Comparison of ENCODE assay signal across 37 cellular contexts in the genomic region with DNA sequence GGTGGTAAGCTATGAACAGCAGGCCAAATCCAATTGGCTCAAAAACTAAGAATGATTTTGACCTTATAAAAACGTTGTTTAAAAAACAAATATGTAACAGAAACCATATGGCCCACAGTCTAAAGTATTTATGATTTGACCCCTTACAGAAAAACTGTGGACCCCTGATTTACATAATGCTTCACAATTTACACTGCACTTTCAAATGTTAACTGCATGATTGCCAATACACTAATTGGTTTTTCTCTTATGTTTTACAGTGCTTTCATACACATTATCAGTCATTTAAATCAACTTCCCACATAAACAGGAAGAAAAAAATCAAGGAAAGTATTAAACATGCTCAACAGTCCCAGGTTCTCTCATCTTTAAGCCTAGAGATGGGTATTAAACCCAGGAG. TPM values are rescaled to one million over a fixed set of nuclear protein-coding genes. Genes with fewer than 3 reads are reported as not detected.
DNase-seq lines count a peak whose midpoint lies in the region; ATAC-seq, FAIRE-seq and TF ChIP-seq lines count a peak whose summit lies in the region.
"Had no signal": no experiment of that assay in that cellular context is flagged by ENCODE, and none has a peak within 500 bp of the region (broad histone marks: within the 10 kb centered on the region; RNA-seq: fewer than 3 reads in every experiment).

No MANE protein-coding gene starts in this region.

- no peaks in the 10 kb centered on the region for H3K27me3 Mint-ChIP-seq in astrocyte (ENCODE audit: low read depth, unreplicated experiment)
- H3K27me3 Mint-ChIP-seq in natural killer cell treated with Interleukin-12 subunit alpha and Interleukin-12 subunit beta and Interleukin-15 and Interleukin-18, amount 100 ng/mL, for 72 hours, result peaks cover 0 to 15% of the 10 kb centered on the region in 2 donors
- H3K27me3 Mint-ChIP-seq: B cell; CD4-positive, CD25-positive, alpha-beta regulatory T cell had no signal

- 0% methylated on average over 1 of the region's 1 CpG for WGBS in A549 (ENCODE audit: missing lambda C conversion rate)
- WGBS in aorta, 2 donors, result 16 to 31% methylated on average over 1 of the region's 1 CpG

- H3K79me2 ChIP-seq in astrocyte (ENCODE audit: insufficient read depth, low read length) (no peaks in the 10 kb centered on the region), endothelial cell of umbilical vein (ENCODE audit: control insufficient read depth, insufficient read depth, low read length) (no peaks in the 10 kb centered on the region)

- in situ Hi-C loops in GM13977 (cut with MboI; ENCODE audit: low pct_unique_long_range_greater_than_20kb, low sequenced_read_pairs, unreplicated experiment), result no loop called here

- no TSS peak for BruUV-seq in endothelial cell of umbilical vein (replicated peaks; lab: Mats Ljungman, UMichigan)

- H3K9me3 Mint-ChIP-seq in astrocyte (ENCODE audit: unreplicated experiment), result no peaks in the 10 kb centered on the region
- H3K9me3 Mint-ChIP-seq in natural killer cell treated with Interleukin-12 subunit alpha and Interleukin-12 subunit beta and Interleukin-15 and Interleukin-18, amount 100 ng/mL, for 72 hours, result no peaks in the 10 kb centered on the region
- H3K9me3 Mint-ChIP-seq: CD4-positive, alpha-beta memory T cell; CD4-positive, alpha-beta T cell; CD8-positive, alpha-beta memory T cell; CD8-positive, alpha-beta T cell had no signal

- H3K27ac Mint-ChIP-seq in astrocyte (ENCODE audit: unreplicated experiment), result no peak overlapping the region
- H3K27ac Mint-ChIP-seq in natural killer cell treated with Interleukin-12 subunit alpha and Interleukin-12 subunit beta and Interleukin-15 and Interleukin-18, amount 100 ng/mL, for 72 hours, result no peak overlapping the region
- H3K27ac Mint-ChIP-seq: B cell; CD14-positive monocyte; CD4-positive, alpha-beta T cell; CD8-positive, alpha-beta memory T cell; CD8-positive, alpha-beta T cell had no signal

- H3K9ac ChIP-seq in astrocyte (ENCODE audit: low read length), result no peak overlapping the region
- H3K9ac ChIP-seq in endothelial cell of umbilical vein (replicated peaks; ENCODE audit: extremely low read depth, insufficient read depth, low read length), result no peak overlapping the region
- H3K9ac ChIP-seq: BLaER1; BLaER1 treated with 17β-estradiol and CSF1 and Interleukin-3, amounts not matched to agents 10 nM and 100 nM had no signal

- H3K36me3 Mint-ChIP-seq in astrocyte (ENCODE audit: low read depth, unreplicated experiment), result no peaks in the 10 kb centered on the region
- no peaks in the 10 kb centered on the region for H3K36me3 Mint-ChIP-seq in natural killer cell treated with Interleukin-12 subunit alpha and Interleukin-12 subunit beta and Interleukin-15 and Interleukin-18, amount 100 ng/mL, for 72 hours
- H3K36me3 Mint-ChIP-seq: CD8-positive, alpha-beta T cell had no signal

- FAIRE-seq in A549 (lab: Jason Lieb, UNC) (peak; percentile 39), astrocyte (lab: Jason Lieb, UNC) (peak; percentile 26), endothelial cell of umbilical vein (lab: Jason Lieb, UNC) (peak; percentile 53)
- FAIRE-seq: A204.1, D721Med had no signal

- no peak overlapping the region for H3K4me3 ChIP-seq in A549
- no peak overlapping the region for H3K4me3 ChIP-seq in HEK293 (ENCODE audit: low read depth, low read length)
- H3K4me3 ChIP-seq in astrocyte (ENCODE audit: insufficient read depth, low read depth, low read length), result no peak overlapping the region
- no peak overlapping the region for H3K4me3 ChIP-seq in endothelial cell of umbilical vein (replicated peaks in 1 of 3; ENCODE audit: insufficient read depth in 1 of 3, low read depth in 1 of 3, low read length in 3 of 3)
- no peak overlapping the region for H3K4me3 ChIP-seq in aorta (ENCODE audit: low read length in 2 of 2)
- H3K4me3 ChIP-seq: BLaER1; BLaER1 treated with 17β-estradiol and CSF1 and Interleukin-3, amounts not matched to agents 10 nM and 100 nM had no signal

- no peak overlapping the region for H3K4me3 Mint-ChIP-seq in astrocyte (ENCODE audit: unreplicated experiment)
- H3K4me3 Mint-ChIP-seq in natural killer cell treated with Interleukin-12 subunit alpha and Interleukin-12 subunit beta and Interleukin-15 and Interleukin-18, amount 100 ng/mL, for 72 hours, result no peak overlapping the region
- H3K4me3 Mint-ChIP-seq: B cell; CD14-positive monocyte; CD4-positive, alpha-beta memory T cell; CD4-positive, alpha-beta T cell; CD4-positive, CD25-positive, alpha-beta regulatory T cell; CD8-positive, alpha-beta memory T cell; CD8-positive, alpha-beta T cell had no signal

- DNase-seq in A549 (ENCODE audit: low read depth in 1 of 2, low spot score in 1 of 2) (no peak), astrocyte (ENCODE audit: low read depth) (no peak), endothelial cell of umbilical vein (ENCODE audit: low read depth, low spot score) (no peak), aorta (no peak), NCI-H524 (lab: John Stamatoyannopoulos, UW) (no peak), GM13977 (ENCODE audit: low spot score) (no peak)
- DNase-seq in natural killer cell treated with Interleukin-12 subunit alpha and Interleukin-12 subunit beta and Interleukin-15 and Interleukin-18, amount 100 ng/mL, for 72 hours (ENCODE audit: low spot score), result no peak
- DNase-seq: 8988T; ACHN; AML-193; BE2C; C1 segment of cervical spinal cord; Caco-2; Calu3; CD4-positive, alpha-beta memory T cell; CD4-positive, alpha-beta T cell; CD4-positive, CD25-positive, alpha-beta regulatory T cell; CD8-positive, alpha-beta memory T cell; CD8-positive, alpha-beta T cell; COR-L47; DMS 273 treated with DMSO at 0.1 percent for 48 hours; DMS153; DMS53; DMS79; DMS79 treated with DMSO at 0.1 percent for 48 hours; DND-41; EL had no signal

- H3K9me3 ChIP-seq in A549, result no peaks in the 10 kb centered on the region
- no peaks in the 10 kb centered on the region for H3K9me3 ChIP-seq in HEK293 (ENCODE audit: control insufficient read depth, insufficient read depth, low read depth, low read length)
- H3K9me3 ChIP-seq in astrocyte (ENCODE audit: insufficient read depth, low read depth, low read length), result no peaks in the 10 kb centered on the region
- no peaks in the 10 kb centered on the region for H3K9me3 ChIP-seq in endothelial cell of umbilical vein (replicated peaks; ENCODE audit: control insufficient read depth, insufficient read depth, low read length)
- H3K9me3 ChIP-seq in aorta (ENCODE audit: control insufficient read depth, low read length), result no peaks in the 10 kb centered on the region
- H3K9me3 ChIP-seq: BE2C; BLaER1; BLaER1 treated with 17β-estradiol and CSF1 and Interleukin-3, amounts not matched to agents 10 nM and 100 nM; Caco-2 had no signal

- ATAC-seq in A549 (no peak), aorta (ENCODE audit: low FRiP score) (no peak)
- no peak for ATAC-seq in natural killer cell treated with Interleukin-12 subunit alpha and Interleukin-12 subunit beta and Interleukin-15 and Interleukin-18, amount 100 ng/mL, for 72 hours
- ATAC-seq: CD8-positive, alpha-beta T cell had no signal

- H2AFZ ChIP-seq in astrocyte (ENCODE audit: low read depth, low read length) (no peak overlapping the region), endothelial cell of umbilical vein (ENCODE audit: low read depth, low read length) (no peak overlapping the region)

- H3K4me2 ChIP-seq in A549 (no peak overlapping the region), astrocyte (ENCODE audit: low read length) (no peak overlapping the region), endothelial cell of umbilical vein (ENCODE audit: insufficient read depth, low read length) (no peak overlapping the region)
- H3K4me2 ChIP-seq: BLaER1; BLaER1 treated with 17β-estradiol and CSF1 and Interleukin-3, amounts not matched to agents 10 nM and 100 nM had no signal

- no peak for TF ChIP-seq POLR2A in A549 (IDR thresholded peaks at IDR 0.05; ENCODE audit: low read length)
- no peak for TF ChIP-seq POLR2A in endothelial cell of umbilical vein (IDR thresholded peaks at IDR 0.05; ENCODE audit: low read depth, low read length)

- H3K27ac ChIP-seq in A549 (no peak overlapping the region), HEK293 (ENCODE audit: extremely low read depth, low read depth, low read length) (peak overlapping the region; percentile 72), astrocyte (ENCODE audit: low read depth, low read length) (no peak overlapping the region), endothelial cell of umbilical vein (ENCODE audit: insufficient read depth, low read depth, low read length) (no peak overlapping the region), aorta (ENCODE audit: low read depth in 1 of 2, low read length in 2 of 2) (no peak overlapping the region)
- H3K27ac ChIP-seq: 22Rv1; BLaER1; BLaER1 treated with 17β-estradiol and CSF1 and Interleukin-3, amounts not matched to agents 10 nM and 100 nM; C4-2B had no signal

- H3K4me1 ChIP-seq in A549 (no peaks in the 10 kb centered on the region), HEK293 (ENCODE audit: control insufficient read depth, insufficient read depth, low read length) (peaks cover 92% of the 10 kb centered on the region), astrocyte (ENCODE audit: insufficient read depth, low read length) (no peaks in the 10 kb centered on the region), endothelial cell of umbilical vein (ENCODE audit: control insufficient read depth, extremely low read depth, insufficient read depth, low read length) (no peaks in the 10 kb centered on the region), aorta (ENCODE audit: control insufficient read depth in 1 of 2, insufficient read depth in 2 of 2, low read length in 2 of 2) (no peaks in the 10 kb centered on the region)
- H3K4me1 ChIP-seq: BE2C; BLaER1; BLaER1 treated with 17β-estradiol and CSF1 and Interleukin-3, amounts not matched to agents 10 nM and 100 nM; Caco-2 had no signal

- H3K36me3 ChIP-seq in HEK293 (ENCODE audit: control insufficient read depth in 2 of 2, insufficient read depth in 1 of 2, low read length in 2 of 2) (peaks cover 97 to 99% of the 10 kb centered on the region in 2 experiments), astrocyte (ENCODE audit: insufficient read depth, low read length) (no peaks in the 10 kb centered on the region), endothelial cell of umbilical vein (ENCODE audit: control insufficient read depth in 2 of 2, extremely low read depth in 1 of 2, insufficient read depth in 2 of 2, low read length in 2 of 2) (no peaks in the 10 kb centered on the region), aorta (ENCODE audit: control insufficient read depth in 1 of 2, insufficient read depth in 2 of 2, low read length in 1 of 2) (peaks cover 0 to 10% of the 10 kb centered on the region in 2 donors)
- H3K36me3 ChIP-seq: BE2C had no signal

- dilution Hi-C loops in endothelial cell of umbilical vein (cut with MboI; ENCODE audit: extremely low pct_ligation_motif_present, low sequenced_read_pairs), result no loop called here

- no peak for TF ChIP-seq CTCF in A549 (IDR thresholded peaks at IDR 0.05)
- TF ChIP-seq CTCF in HEK293 (tag by site-specific recombination; IDR thresholded peaks at IDR 0.05), result no peak
- TF ChIP-seq CTCF in astrocyte (IDR thresholded peaks at IDR 0.05; ENCODE audit: insufficient read depth, low read depth, low read length), result no peak
- no peak for TF ChIP-seq CTCF in endothelial cell of umbilical vein (IDR thresholded peaks at IDR 0.05; ENCODE audit: extremely low read depth in 1 of 2, insufficient read depth in 1 of 2, low read depth in 1 of 2, low read length in 2 of 2)
- TF ChIP-seq CTCF in GM13977 (IDR thresholded peaks at IDR 0.05; ENCODE audit: extremely low read depth, insufficient read depth, missing control alignments), result no peak

- TF ChIP-seq RAD21 in A549 (conservative IDR thresholded peaks at IDR 0.05 in 1 of 2, IDR thresholded peaks at IDR 0.05 in 1 of 2), result no peak

- H4K20me1 ChIP-seq in astrocyte (ENCODE audit: insufficient read depth, low read length) (no peaks in the 10 kb centered on the region), endothelial cell of umbilical vein (replicated peaks; ENCODE audit: control insufficient read depth, extremely low read depth, insufficient read depth, low read length) (no peaks in the 10 kb centered on the region)

- intact Hi-C loops in endothelial cell of umbilical vein (cut with micrococcal nuclease), result no loop called here
- intact Hi-C loops in aorta (cut with DNase I), result no loop called here

- TF ChIP-seq EP300 in A549 (IDR thresholded peaks at IDR 0.05), result no peak

- no peaks in the 10 kb centered on the region for H3K27me3 ChIP-seq in astrocyte (ENCODE audit: insufficient read depth, low read length)
- no peaks in the 10 kb centered on the region for H3K27me3 ChIP-seq in endothelial cell of umbilical vein (ENCODE audit: control insufficient read depth in 2 of 2, insufficient read depth in 2 of 2, low read length in 2 of 2)
- no peaks in the 10 kb centered on the region for H3K27me3 ChIP-seq in aorta (ENCODE audit: control insufficient read depth in 1 of 2, insufficient read depth in 2 of 2, low read length in 1 of 2)
- H3K27me3 ChIP-seq: BE2C; BLaER1; BLaER1 treated with 17β-estradiol and CSF1 and Interleukin-3, amounts not matched to agents 10 nM and 100 nM had no signal

- CTCF ChIA-PET in A549 (lab: Yijun Ruan, JAX) (no interaction called here), HEK293 (lab: Yijun Ruan, JAX) (no interaction called here), endothelial cell of umbilical vein (lab: Charles Lee) (no interaction called here)

- H3K9me1 ChIP-seq in endothelial cell of umbilical vein (replicated peaks; ENCODE audit: control insufficient read depth, extremely low read depth, insufficient read depth, low read length), result no peaks in the 10 kb centered on the region

- no peaks in the 10 kb centered on the region for H3K4me1 Mint-ChIP-seq in astrocyte (ENCODE audit: low read depth, unreplicated experiment)
- peaks cover 0 to 18% of the 10 kb centered on the region in 2 donors for H3K4me1 Mint-ChIP-seq in natural killer cell treated with Interleukin-12 subunit alpha and Interleukin-12 subunit beta and Interleukin-15 and Interleukin-18, amount 100 ng/mL, for 72 hours (ENCODE audit: low read depth in 2 of 2)
- H3K4me1 Mint-ChIP-seq: B cell had no signal

- POLR2A ChIA-PET in A549 (lab: Yijun Ruan, JAX), result no interaction called here
- POLR2A ChIA-PET in HEK293 (lab: Yijun Ruan, JAX), result interaction anchor here (0.9 to 1.9 kb wide), 5 partner anchors 9 to 88 kb away, joined by 4 to 6 read pairs (median 4); no protein-coding TSS in a partner anchor
- POLR2A ChIA-PET in endothelial cell of umbilical vein (lab: Charles Lee), result no interaction called here

RNA-seq across cellular contexts. Expression of a gene that starts 26.9 kb away (rescaled TPM):
- 0.11 and 0.19 TPM in 2 replicates for polyA plus RNA-seq in A549 (2011; rRNA removed)
- polyA plus RNA-seq in A549 (2012; cell fraction: cytosol; rRNA removed), result not detected in 2 replicates
- 0.01 and 0.07 TPM in 2 replicates for polyA plus RNA-seq in A549 (2012; cell fraction: nucleus; rRNA removed)
- polyA plus RNA-seq in A549 (2017; fragmentation: RNase III; extraction: RNeasy Plus Mini Kit Qiagen cat#74134 plus additional on column Dnase treatment), result not detected in 3 replicates
- 0.12 and 0.44 TPM in 2 replicates for polyA minus RNA-seq in A549 (2011; rRNA and poly(A)+ RNA removed)
- not detected in 2 replicates for total RNA-seq in astrocyte
- 0.07 TPM in 1 of 2 replicates, not detected in the other for total RNA-seq in endothelial cell of umbilical vein
- polyA plus RNA-seq in endothelial cell of umbilical vein, result 0.03 TPM in 1 of 2 replicates, not detected in the other
- not detected in 2 replicates for polyA plus RNA-seq in endothelial cell of umbilical vein (2011; cell fraction: cytosol; rRNA removed)
- polyA plus RNA-seq in endothelial cell of umbilical vein (2011; cell fraction: nucleus; rRNA removed), result 0.10 TPM in 1 of 2 replicates, not detected in the other
- polyA plus RNA-seq in endothelial cell of umbilical vein (2012), result not detected in 2 replicates
- 6.8 and 13.0 TPM in 2 replicates for polyA minus RNA-seq in endothelial cell of umbilical vein
- polyA minus RNA-seq in endothelial cell of umbilical vein (2011; cell fraction: cytosol; rRNA and poly(A)+ RNA removed), result 0.61 TPM
- polyA minus RNA-seq in endothelial cell of umbilical vein (2011; cell fraction: nucleus; rRNA and poly(A)+ RNA removed), result 0.19 and 0.34 TPM in 2 replicates
- total RNA-seq in natural killer cell treated with Interleukin-12 subunit alpha and Interleukin-12 subunit beta and Interleukin-15 and Interleukin-18, amount 100 ng/mL, for 72 hours, result 100 to 1,000 TPM in 1 of 2 donors, under 1 TPM in 1; 0.11 to 262 TPM
- total RNA-seq in aorta, result 100 to 1,000 TPM; 367 to 437 TPM
- polyA plus RNA-seq in aorta, result 100 to 1,000 TPM in 1 of 2 donors, under 1 TPM in 1; 0.25 to 336 TPM
- total RNA-seq: A172; B cell; CD4-positive, alpha-beta memory T cell; CD4-positive, alpha-beta T cell; CD8-positive, alpha-beta memory T cell; CD8-positive, alpha-beta T cell had no signal
